1 cellular context compared by ENCODE assay signal in the genomic region with DNA sequence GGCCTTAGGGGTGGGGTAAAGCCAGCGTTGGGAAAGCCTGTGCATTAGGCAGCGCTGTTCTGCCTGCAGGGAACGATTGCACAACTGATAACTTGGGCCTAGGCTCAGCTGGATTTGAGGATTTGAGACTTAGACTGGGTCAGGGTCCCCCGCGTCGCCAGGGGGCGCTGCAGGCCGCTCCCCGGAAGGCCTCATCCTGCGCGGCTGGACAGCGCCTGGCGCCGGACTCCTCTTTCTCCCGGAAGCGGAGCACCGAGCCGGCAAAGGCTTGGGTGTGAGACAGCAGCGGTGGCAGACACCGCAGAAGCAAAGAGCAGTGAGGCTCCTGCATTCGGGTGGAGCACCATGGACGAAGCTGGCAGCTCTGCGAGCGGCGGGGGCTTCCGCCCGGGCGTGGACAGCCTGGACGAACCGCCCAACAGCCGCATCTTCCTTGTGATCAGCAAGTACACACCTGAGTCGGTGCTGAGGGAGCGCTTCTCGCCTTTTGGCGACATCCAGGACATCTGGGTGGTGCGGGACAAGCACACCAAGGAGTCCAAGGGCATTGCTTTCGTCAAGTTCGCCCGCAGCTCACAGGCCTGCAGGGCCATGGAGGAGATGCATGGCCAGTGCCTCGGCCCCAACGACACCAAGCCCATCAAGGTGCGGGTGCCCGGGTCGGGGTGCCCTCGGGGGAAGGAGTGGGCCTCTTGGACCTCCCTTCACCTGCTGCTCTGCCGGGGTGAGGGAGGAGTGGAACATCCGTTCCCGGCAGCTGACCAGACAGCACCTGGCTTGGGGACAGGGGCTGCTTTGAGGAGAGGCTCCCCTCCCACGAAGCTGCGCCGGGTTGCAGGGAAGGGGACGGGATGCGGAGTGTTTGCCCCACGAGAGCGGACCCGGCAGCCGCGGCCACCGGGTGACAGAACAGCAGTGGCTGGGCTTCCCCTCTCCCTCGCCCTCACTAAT.
A peak's percentile ranks its signal among the peaks of the same experiment; 100 is the strongest.
TF ChIP-seq lines count a peak whose summit lies in the region.

A gene with protein sequence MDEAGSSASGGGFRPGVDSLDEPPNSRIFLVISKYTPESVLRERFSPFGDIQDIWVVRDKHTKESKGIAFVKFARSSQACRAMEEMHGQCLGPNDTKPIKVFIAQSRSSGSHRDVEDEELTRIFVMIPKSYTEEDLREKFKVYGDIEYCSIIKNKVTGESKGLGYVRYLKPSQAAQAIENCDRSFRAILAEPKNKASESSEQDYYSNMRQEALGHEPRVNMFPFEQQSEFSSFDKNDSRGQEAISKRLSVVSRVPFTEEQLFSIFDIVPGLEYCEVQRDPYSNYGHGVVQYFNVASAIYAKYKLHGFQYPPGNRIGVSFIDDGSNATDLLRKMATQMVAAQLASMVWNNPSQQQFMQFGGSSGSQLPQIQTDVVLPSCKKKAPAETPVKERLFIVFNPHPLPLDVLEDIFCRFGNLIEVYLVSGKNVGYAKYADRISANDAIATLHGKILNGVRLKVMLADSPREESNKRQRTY (plus strand): TSS at position 236 of the 951 bp plus-strand sequence. CDS start 110 bp downstream, at position 346.

TF ChIP-seq in HepG2, 621 proteins besides CTCF, POLR2A, EP300 and RAD21 (continued from another document and continues in another):
- TF ChIP-seq KLF11 (CRISPR knock-in tag; IDR thresholded peaks at IDR 0.05) (peak; percentile 97), MEF2D (CRISPR knock-in tag; IDR thresholded peaks at IDR 0.05) (peak; percentile 96), ZFP90 (CRISPR knock-in tag; IDR thresholded peaks at IDR 0.05; ENCODE audit: borderline replicate concordance) (peak; percentile 15; the same call in 1 of the 2 replicates), HDAC1 (CRISPR knock-in tag; IDR thresholded peaks at IDR 0.05) (peak; percentile 98), TCF12 (IDR thresholded peaks at IDR 0.05) (no peak), TCF12 (CRISPR knock-in tag; IDR thresholded peaks at IDR 0.05) (0 out of 2 replicates have a peak, but pooled peaks have one; percentile 61), ZNF3 (CRISPR knock-in tag; IDR thresholded peaks at IDR 0.05) (0 out of 2 replicates have a peak, but pooled peaks have one; percentile 37), ZNF598 (CRISPR knock-in tag; IDR thresholded peaks at IDR 0.05; ENCODE audit: borderline replicate concordance) (peak; percentile 99), SMARCC2 (IDR thresholded peaks at IDR 0.05) (no peak), MYC (CRISPR knock-in tag; IDR thresholded peaks at IDR 0.05; ENCODE audit: borderline replicate concordance) (peak; percentile 84; the same call in 1 of the 2 replicates), ZKSCAN5 (CRISPR knock-in tag; IDR thresholded peaks at IDR 0.05) (0 out of 2 replicates have a peak, but pooled peaks have one; percentile 20), FOSL1 (CRISPR knock-in tag; IDR thresholded peaks at IDR 0.05; ENCODE audit: borderline replicate concordance) (no peak; the same call in 1 of the 2 replicates), ZNF570 (CRISPR knock-in tag; IDR thresholded peaks at IDR 0.05; ENCODE audit: borderline replicate concordance) (no peak), HNRNPUL1 (IDR thresholded peaks at IDR 0.05; ENCODE audit: low read depth, low read length) (no peak), JDP2 (CRISPR knock-in tag; IDR thresholded peaks at IDR 0.05; ENCODE audit: borderline replicate concordance) (no peak), JUNB (CRISPR knock-in tag; IDR thresholded peaks at IDR 0.05; ENCODE audit: borderline replicate concordance) (no peak; the same call in 1 of the 2 replicates), MIXL1 (CRISPR knock-in tag; IDR thresholded peaks at IDR 0.05) (peak; percentile 84), RARA (CRISPR knock-in tag; IDR thresholded peaks at IDR 0.05) (peak; percentile 39; the same call in 1 of the 2 replicates), ZNF34 (CRISPR knock-in tag; IDR thresholded peaks at IDR 0.05; ENCODE audit: borderline replicate concordance) (no peak), U2AF2 (IDR thresholded peaks at IDR 0.05; ENCODE audit: low read depth, low read length) (no peak)
- TF ChIP-seq, protein P1, sequence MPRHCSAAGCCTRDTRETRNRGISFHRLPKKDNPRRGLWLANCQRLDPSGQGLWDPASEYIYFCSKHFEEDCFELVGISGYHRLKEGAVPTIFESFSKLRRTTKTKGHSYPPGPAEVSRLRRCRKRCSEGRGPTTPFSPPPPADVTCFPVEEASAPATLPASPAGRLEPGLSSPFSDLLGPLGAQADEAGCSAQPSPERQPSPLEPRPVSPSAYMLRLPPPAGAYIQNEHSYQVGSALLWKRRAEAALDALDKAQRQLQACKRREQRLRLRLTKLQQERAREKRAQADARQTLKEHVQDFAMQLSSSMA (CRISPR knock-in tag; IDR thresholded peaks at IDR 0.05), result peak; percentile 68
- TF ChIP-seq, protein P2, sequence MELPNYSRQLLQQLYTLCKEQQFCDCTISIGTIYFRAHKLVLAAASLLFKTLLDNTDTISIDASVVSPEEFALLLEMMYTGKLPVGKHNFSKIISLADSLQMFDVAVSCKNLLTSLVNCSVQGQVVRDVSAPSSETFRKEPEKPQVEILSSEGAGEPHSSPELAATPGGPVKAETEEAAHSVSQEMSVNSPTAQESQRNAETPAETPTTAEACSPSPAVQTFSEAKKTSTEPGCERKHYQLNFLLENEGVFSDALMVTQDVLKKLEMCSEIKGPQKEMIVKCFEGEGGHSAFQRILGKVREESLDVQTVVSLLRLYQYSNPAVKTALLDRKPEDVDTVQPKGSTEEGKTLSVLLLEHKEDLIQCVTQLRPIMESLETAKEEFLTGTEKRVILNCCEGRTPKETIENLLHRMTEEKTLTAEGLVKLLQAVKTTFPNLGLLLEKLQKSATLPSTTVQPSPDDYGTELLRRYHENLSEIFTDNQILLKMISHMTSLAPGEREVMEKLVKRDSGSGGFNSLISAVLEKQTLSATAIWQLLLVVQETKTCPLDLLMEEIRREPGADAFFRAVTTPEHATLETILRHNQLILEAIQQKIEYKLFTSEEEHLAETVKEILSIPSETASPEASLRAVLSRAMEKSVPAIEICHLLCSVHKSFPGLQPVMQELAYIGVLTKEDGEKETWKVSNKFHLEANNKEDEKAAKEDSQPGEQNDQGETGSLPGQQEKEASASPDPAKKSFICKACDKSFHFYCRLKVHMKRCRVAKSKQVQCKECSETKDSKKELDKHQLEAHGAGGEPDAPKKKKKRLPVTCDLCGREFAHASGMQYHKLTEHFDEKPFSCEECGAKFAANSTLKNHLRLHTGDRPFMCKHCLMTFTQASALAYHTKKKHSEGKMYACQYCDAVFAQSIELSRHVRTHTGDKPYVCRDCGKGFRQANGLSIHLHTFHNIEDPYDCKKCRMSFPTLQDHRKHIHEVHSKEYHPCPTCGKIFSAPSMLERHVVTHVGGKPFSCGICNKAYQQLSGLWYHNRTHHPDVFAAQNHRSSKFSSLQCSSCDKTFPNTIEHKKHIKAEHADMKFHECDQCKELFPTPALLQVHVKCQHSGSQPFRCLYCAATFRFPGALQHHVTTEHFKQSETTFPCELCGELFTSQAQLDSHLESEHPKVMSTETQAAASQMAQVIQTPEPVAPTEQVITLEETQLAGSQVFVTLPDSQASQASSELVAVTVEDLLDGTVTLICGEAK (IDR thresholded peaks at IDR 0.05), result no peak
- TF ChIP-seq, protein P2 (CRISPR knock-in tag; IDR thresholded peaks at IDR 0.05), result peak; percentile 95
- TF ChIP-seq, protein P3, sequence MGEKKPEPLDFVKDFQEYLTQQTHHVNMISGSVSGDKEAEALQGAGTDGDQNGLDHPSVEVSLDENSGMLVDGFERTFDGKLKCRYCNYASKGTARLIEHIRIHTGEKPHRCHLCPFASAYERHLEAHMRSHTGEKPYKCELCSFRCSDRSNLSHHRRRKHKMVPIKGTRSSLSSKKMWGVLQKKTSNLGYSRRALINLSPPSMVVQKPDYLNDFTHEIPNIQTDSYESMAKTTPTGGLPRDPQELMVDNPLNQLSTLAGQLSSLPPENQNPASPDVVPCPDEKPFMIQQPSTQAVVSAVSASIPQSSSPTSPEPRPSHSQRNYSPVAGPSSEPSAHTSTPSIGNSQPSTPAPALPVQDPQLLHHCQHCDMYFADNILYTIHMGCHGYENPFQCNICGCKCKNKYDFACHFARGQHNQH (CRISPR knock-in tag; IDR thresholded peaks at IDR 0.05), result peak; percentile 98
- TF ChIP-seq, protein P4, sequence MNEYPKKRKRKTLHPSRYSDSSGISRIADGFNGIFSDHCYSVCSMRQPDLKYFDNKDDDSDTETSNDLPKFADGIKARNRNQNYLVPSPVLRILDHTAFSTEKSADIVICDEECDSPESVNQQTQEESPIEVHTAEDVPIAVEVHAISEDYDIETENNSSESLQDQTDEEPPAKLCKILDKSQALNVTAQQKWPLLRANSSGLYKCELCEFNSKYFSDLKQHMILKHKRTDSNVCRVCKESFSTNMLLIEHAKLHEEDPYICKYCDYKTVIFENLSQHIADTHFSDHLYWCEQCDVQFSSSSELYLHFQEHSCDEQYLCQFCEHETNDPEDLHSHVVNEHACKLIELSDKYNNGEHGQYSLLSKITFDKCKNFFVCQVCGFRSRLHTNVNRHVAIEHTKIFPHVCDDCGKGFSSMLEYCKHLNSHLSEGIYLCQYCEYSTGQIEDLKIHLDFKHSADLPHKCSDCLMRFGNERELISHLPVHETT (CRISPR knock-in tag; conservative IDR thresholded peaks at IDR 0.05), result peak; percentile 93
- TF ChIP-seq, protein P5, sequence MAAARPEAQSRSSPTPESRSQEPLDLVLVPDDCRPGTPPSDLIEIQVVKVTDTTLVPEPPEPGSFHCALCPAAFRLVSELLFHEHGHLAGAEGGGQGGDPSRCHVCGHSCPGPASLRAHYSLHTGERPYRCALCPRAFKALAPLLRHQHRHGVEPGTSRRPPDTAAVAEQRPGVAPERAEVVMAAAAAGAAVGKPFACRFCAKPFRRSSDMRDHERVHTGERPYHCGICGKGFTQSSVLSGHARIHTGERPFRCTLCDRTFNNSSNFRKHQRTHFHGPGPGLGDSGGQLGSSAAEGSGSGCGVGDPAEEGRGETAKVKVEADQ (CRISPR knock-in tag; IDR thresholded peaks at IDR 0.05; ENCODE audit: borderline replicate concordance), result peak; percentile 94
- TF ChIP-seq, protein P6, sequence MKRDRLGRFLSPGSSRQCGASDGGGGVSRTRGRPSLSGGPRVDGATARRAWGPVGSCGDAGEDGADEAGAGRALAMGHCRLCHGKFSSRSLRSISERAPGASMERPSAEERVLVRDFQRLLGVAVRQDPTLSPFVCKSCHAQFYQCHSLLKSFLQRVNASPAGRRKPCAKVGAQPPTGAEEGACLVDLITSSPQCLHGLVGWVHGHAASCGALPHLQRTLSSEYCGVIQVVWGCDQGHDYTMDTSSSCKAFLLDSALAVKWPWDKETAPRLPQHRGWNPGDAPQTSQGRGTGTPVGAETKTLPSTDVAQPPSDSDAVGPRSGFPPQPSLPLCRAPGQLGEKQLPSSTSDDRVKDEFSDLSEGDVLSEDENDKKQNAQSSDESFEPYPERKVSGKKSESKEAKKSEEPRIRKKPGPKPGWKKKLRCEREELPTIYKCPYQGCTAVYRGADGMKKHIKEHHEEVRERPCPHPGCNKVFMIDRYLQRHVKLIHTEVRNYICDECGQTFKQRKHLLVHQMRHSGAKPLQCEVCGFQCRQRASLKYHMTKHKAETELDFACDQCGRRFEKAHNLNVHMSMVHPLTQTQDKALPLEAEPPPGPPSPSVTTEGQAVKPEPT (CRISPR knock-in tag; IDR thresholded peaks at IDR 0.05; ENCODE audit: low read depth), result peak; percentile 52; the same call in 1 of the 2 replicates
- TF ChIP-seq, protein P7, sequence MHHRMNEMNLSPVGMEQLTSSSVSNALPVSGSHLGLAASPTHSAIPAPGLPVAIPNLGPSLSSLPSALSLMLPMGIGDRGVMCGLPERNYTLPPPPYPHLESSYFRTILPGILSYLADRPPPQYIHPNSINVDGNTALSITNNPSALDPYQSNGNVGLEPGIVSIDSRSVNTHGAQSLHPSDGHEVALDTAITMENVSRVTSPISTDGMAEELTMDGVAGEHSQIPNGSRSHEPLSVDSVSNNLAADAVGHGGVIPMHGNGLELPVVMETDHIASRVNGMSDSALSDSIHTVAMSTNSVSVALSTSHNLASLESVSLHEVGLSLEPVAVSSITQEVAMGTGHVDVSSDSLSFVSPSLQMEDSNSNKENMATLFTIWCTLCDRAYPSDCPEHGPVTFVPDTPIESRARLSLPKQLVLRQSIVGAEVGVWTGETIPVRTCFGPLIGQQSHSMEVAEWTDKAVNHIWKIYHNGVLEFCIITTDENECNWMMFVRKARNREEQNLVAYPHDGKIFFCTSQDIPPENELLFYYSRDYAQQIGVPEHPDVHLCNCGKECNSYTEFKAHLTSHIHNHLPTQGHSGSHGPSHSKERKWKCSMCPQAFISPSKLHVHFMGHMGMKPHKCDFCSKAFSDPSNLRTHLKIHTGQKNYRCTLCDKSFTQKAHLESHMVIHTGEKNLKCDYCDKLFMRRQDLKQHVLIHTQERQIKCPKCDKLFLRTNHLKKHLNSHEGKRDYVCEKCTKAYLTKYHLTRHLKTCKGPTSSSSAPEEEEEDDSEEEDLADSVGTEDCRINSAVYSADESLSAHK (CRISPR knock-in tag; IDR thresholded peaks at IDR 0.05; ENCODE audit: borderline replicate concordance), result no peak
